34 cellular contexts compared by ENCODE assay signal in the genomic region with DNA sequence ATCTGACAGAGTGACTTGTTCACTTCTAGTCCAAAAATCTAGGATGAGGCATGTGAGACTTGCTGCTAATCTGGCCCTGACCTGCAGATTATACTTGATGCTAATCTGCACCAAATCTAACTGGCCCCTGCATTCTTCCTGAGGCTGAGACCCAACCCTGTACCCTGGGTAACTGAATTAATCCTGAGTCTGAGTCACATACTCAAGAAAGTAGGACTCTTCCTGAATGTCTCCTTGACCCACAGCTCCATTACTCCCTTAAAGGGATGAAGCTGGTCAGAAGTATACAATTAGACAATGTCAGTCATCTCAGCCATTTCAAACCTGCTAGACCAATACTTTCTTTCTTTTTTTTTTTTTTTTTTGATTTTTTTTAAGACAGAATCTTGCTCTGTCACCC.
"Had no signal": no experiment of that assay in that cellular context is flagged by ENCODE, and none has a peak within 500 bp of the region (broad histone marks: within the 10 kb centered on the region; RNA-seq: fewer than 3 reads in every experiment).

No MANE protein-coding gene starts in this region.

- H3K9me3 ChIP-seq: SJCRH30 had no signal

- H3K4me1 ChIP-seq: SJCRH30 had no signal

- FAIRE-seq: TTC549 had no signal

- H3K27ac ChIP-seq: brain microvascular endothelial cell, SJCRH30, SK-N-MC had no signal

- H3K27me3 ChIP-seq: brain microvascular endothelial cell, SJCRH30 had no signal

- H3K4me3 ChIP-seq: SJCRH30, SK-N-MC had no signal

- ATAC-seq: activated T-cell treated with anti-CD3 and anti-CD28 coated beads, Interleukin-2, amount 50 U/mL, for 72 hours; activated T-helper 17 cell treated with anti-CD3 and anti-CD28 coated beads, Interleukin-2, amount 50 U/mL, for 72 hours; Panc1 had no signal

- H3K36me3 ChIP-seq: brain microvascular endothelial cell, SJCRH30 had no signal

- DNase-seq: activated CD4-positive, alpha-beta memory T cell treated with anti-CD3 and anti-CD28 coated beads for 36 hours; activated CD4-positive, alpha-beta T cell treated with anti-CD3 and anti-CD28 coated beads for 4 hours; activated CD4-positive, alpha-beta T cell treated with anti-CD3 and anti-CD28 coated beads, Interleukin-2, amount 50 U/mL, for 1 hour; activated CD4-positive, CD25-positive, alpha-beta regulatory T cell treated with anti-CD3 and anti-CD28 coated beads, Interleukin-2, amount 50 U/mL, for 72 hours; activated CD8-positive, alpha-beta memory T cell treated with anti-CD3 and anti-CD28 coated beads, Interleukin-2, amount 50 U/mL, for 4 hours; activated effector memory CD4-positive, alpha-beta T cell treated with anti-CD3 and anti-CD28 coated beads, Interleukin-2, amount 50 U/mL, for 16 hours; activated naive CD4-positive, alpha-beta T cell; activated naive CD4-positive, alpha-beta T cell treated with anti-CD3 and anti-CD28 coated beads, Interleukin-2, amount 50 U/mL, for 16 hours; activated naive CD8-positive, alpha-beta T cell treated with anti-CD3 and anti-CD28 coated beads for 36 hours; activated T-cell treated with anti-CD3 and anti-CD28 coated beads, Interleukin-2, amount 50 U/mL, for 72 hours; amniotic stem cell; aorta; brain microvascular endothelial cell; central memory CD4-positive, alpha-beta T cell; KG1; MM.1S; MV-4-11; NCI-H1092 treated with DMSO at 0.1 percent for 48 hours; NCI-H1417; NCI-H146; NCI-H187; NCI-H2029 treated with DMSO at 0.1 percent for 48 hours; NCI-H2171 treated with DMSO at 0.1 percent for 48 hours; NCI-H2227 treated with DMSO at 0.1 percent for 48 hours; NCI-H446; NCI-H510A treated with DMSO at 0.1 percent for 48 hours; NCI-H526 treated with DMSO at 0.1 percent for 48 hours; NCI-H774; SHP77; SJCRH30 had no signal
